8 cellular contexts compared by ENCODE assay signal in genomic region chr14:72892103-72892878, GRCh38. TPM values are rescaled to one million over a fixed set of nuclear protein-coding genes. Genes with fewer than 3 reads are reported as not detected.
DNase-seq lines count a peak whose midpoint lies in the region; ATAC-seq and TF ChIP-seq lines count a peak whose summit lies in the region.

No MANE protein-coding gene starts in this region.

- POLR2A ChIA-PET in CD4-positive, alpha-beta T cell (lab: Charles Lee): interaction anchor here (1.2 kb wide), 1 partner anchor 34 kb away, joined by 3 read pairs; the partner anchor contains the start of gene DCAF4

- intact Hi-C loops in CD4-positive, alpha-beta T cell (cut with DNase I, micrococcal nuclease): no loop called here

- peak overlapping the region; percentile 54 for H3K4me2 ChIP-seq in KMS-11

- H3K4me3 Mint-ChIP-seq in CD4-positive, alpha-beta T cell: peak overlapping the region; percentile 92

- H3K9ac ChIP-seq in KMS-11: peak overlapping the region; percentile 59; the same call in 1 of the 2 replicates

- peaks cover 34% of the 10 kb centered on the region for H3K27me3 ChIP-seq in CD4-positive, alpha-beta T cell (ENCODE audit: control insufficient read depth, insufficient read depth, low read length)
- H3K27me3 ChIP-seq in KMS-11 (ENCODE audit: insufficient read depth, low read depth): no peaks in the 10 kb centered on the region

- H3K27me3 Mint-ChIP-seq in CD4-positive, alpha-beta T cell: peaks cover 56% of the 10 kb centered on the region

- no peak for TF ChIP-seq CTCF in CD4-positive, alpha-beta T cell (IDR thresholded peaks at IDR 0.05)
- TF ChIP-seq CTCF in KMS-11 (conservative IDR thresholded peaks at IDR 0.05; ENCODE audit: low read depth, low read length): no peak
- TF ChIP-seq CTCF in fibroblast of villous mesenchyme (IDR thresholded peaks at IDR 0.05; ENCODE audit: insufficient read depth, low read depth, low read length): no peak

- DNase-seq in CD4-positive, alpha-beta T cell: peak in 5 of 10 experiments; percentile 5 to 35 (median 10)
- peak; percentile 48 for DNase-seq in activated T-cell treated with anti-CD3 and anti-CD28 coated beads, Interleukin-2, amount 50 U/mL, for 1 hour
- peak; percentile 47 for DNase-seq in fibroblast of villous mesenchyme (ENCODE audit: low read depth)
- peak; percentile 19 for DNase-seq in pons (ENCODE audit: low spot score)
- DNase-seq in left lobe of liver (ENCODE audit: low spot score): no peak
- DNase-seq in OCI-M1 (lab: John Stamatoyannopoulos, UW): no peak
- no peak for DNase-seq in NCI-H774 (lab: John Stamatoyannopoulos, UW)

- H3K4me1 Mint-ChIP-seq in CD4-positive, alpha-beta T cell (ENCODE audit: low read depth): peaks cover 29% of the 10 kb centered on the region

- no peak for ATAC-seq in CD4-positive, alpha-beta T cell (ENCODE audit: poor library complexity)
- ATAC-seq in left lobe of liver: no peak

- peaks cover 49% of the 10 kb centered on the region for H3K4me1 ChIP-seq in KMS-11 (ENCODE audit: low read depth, poor library complexity, severe bottlenecking)

- H3K27ac Mint-ChIP-seq in CD4-positive, alpha-beta T cell: peak overlapping the region; percentile 5

- peak overlapping the region; percentile 18 for H2AFZ ChIP-seq in KMS-11 (ENCODE audit: low read depth)

- H3K4me3 ChIP-seq in KMS-11 (IDR thresholded peaks at IDR 0.05; ENCODE audit: insufficient read depth, low read depth, low read length) (no peak overlapping the region), fibroblast of villous mesenchyme (ENCODE audit: low read depth, low read length) (peak overlapping the region; percentile 74)

- peaks cover 30% of the 10 kb centered on the region; the same call in 1 of the 2 replicates for H3K79me2 ChIP-seq in KMS-11 (ENCODE audit: insufficient read depth, low read depth)

- no peaks in the 10 kb centered on the region for H3K9me3 ChIP-seq in CD4-positive, alpha-beta T cell (ENCODE audit: control insufficient read depth, low read length)

- peaks cover 6% of the 10 kb centered on the region for H3K36me3 Mint-ChIP-seq in CD4-positive, alpha-beta T cell (ENCODE audit: low read depth)

- CTCF ChIA-PET in CD4-positive, alpha-beta T cell (lab: Charles Lee): interaction anchor here (0.5 to 0.7 kb wide), 2 partner anchors 13 to 383 kb away, joined by 3 to 4 read pairs; no protein-coding TSS in a partner anchor

- H4K20me1 ChIP-seq in KMS-11 (ENCODE audit: insufficient read depth): no peaks in the 10 kb centered on the region

- H3K36me3 ChIP-seq in KMS-11 (ENCODE audit: insufficient read depth): no peaks in the 10 kb centered on the region

- no peak overlapping the region for H3K27ac ChIP-seq in CD4-positive, alpha-beta T cell (ENCODE audit: low read depth, low read length)
- H3K27ac ChIP-seq in KMS-11: no peak overlapping the region

- no peaks in the 10 kb centered on the region for H3K9me3 Mint-ChIP-seq in CD4-positive, alpha-beta T cell

RNA-seq across cellular contexts. Expression of gene DPF3, which starts 1.6 kb away (rescaled TPM):
- under 1 TPM; 0.27 to 0.31 TPM for total RNA-seq in CD4-positive, alpha-beta T cell
- 6.8 and 10.4 TPM in 2 replicates for total RNA-seq in fibroblast of villous mesenchyme
- 5.2 TPM for total RNA-seq in left lobe of liver

RNA-seq across cellular contexts. Expression of gene DCAF4, which starts 34.0 kb away (rescaled TPM):
- total RNA-seq in CD4-positive, alpha-beta T cell: 10 to 100 TPM; 20.8 to 22.8 TPM
- total RNA-seq in fibroblast of villous mesenchyme (12.5 and 14.8 TPM in 2 replicates), left lobe of liver (6.4 TPM)

Comparison
In these comparisons a context has a peak if more than half of its experiments do, and no peak if none do; other contexts are left out.
1. DNase-seq: peak in activated T-cell treated with anti-CD3 and anti-CD28 coated beads, Interleukin-2, amount 50 U/mL, for 1 hour (single experiment), fibroblast of villous mesenchyme (single experiment) and pons (single experiment); none in left lobe of liver (single experiment), OCI-M1 (single experiment) and NCI-H774 (single experiment).